ENCODE assay signal across 26 cellular contexts in genomic region chrX:20364238-20364637, GRCh38.
"Had no signal": no experiment of that assay in that cellular context is flagged by ENCODE, and none has a peak within 500 bp of the region (broad histone marks: within the 10 kb centered on the region; RNA-seq: fewer than 3 reads in every experiment).

No MANE protein-coding gene starts in this region.

- H3K36me3 ChIP-seq: colonic mucosa, esophagus squamous epithelium, gastrocnemius medialis, heart right ventricle, left lung, lower lobe of right lung had no signal

- H3K4me3 ChIP-seq: colonic mucosa, esophagus squamous epithelium, gastrocnemius medialis, heart right ventricle, left lung, lower lobe of right lung, mucosa of descending colon had no signal

- H3K27ac ChIP-seq: colonic mucosa, epithelial cell of prostate, esophagus squamous epithelium, left lung had no signal

- FAIRE-seq: endometrium had no signal

- H3K4me1 ChIP-seq: left lung had no signal

- DNase-seq: colonic mucosa; cortex of kidney; effector CD8-positive, alpha-beta T cell; effector memory CD8-positive, alpha-beta T cell; endodermal cell; erythroblast; esophagus squamous epithelium; foreskin fibroblast; foreskin melanocyte; gastrocnemius medialis; glutamatergic neuron; head of caudate nucleus; heart right ventricle; hypothalamus; immature natural killer cell; islet precursor cell; left cardiac atrium; left lung; left ventricle myocardium superior; lower lobe of right lung; mesenchymal stem cell; mucosa of descending colon; naive B cell had no signal

- H3K9me3 ChIP-seq: colonic mucosa, esophagus squamous epithelium, gastrocnemius medialis, heart right ventricle, left lung, lower lobe of right lung, mucosa of descending colon had no signal

- ATAC-seq: effector memory CD8-positive, alpha-beta T cell; esophagus mucosa; gastrocnemius medialis; heart right ventricle; left cardiac atrium; left lung; left ventricle myocardium superior; lower lobe of right lung; mucosa of descending colon had no signal

- H3K27me3 ChIP-seq: colonic mucosa, esophagus squamous epithelium, gastrocnemius medialis, left lung had no signal
